ENCODE assay signal across 8 cellular contexts in genomic region chr10:24360286-24361127, GRCh38.
DNase-seq lines count a peak whose midpoint lies in the region; ATAC-seq and TF ChIP-seq lines count a peak whose summit lies in the region.

No MANE protein-coding gene starts in this region.

- H3F3A ChIP-seq in PC-3 (ENCODE audit: low read length, unreplicated experiment): no peaks in the 10 kb centered on the region

- CTCF ChIA-PET in PC-3 (lab: Charles Lee): interaction anchor here (0.6 kb wide), 1 partner anchor 61 kb away, joined by 3 read pairs; no protein-coding TSS in a partner anchor

- peak; percentile 83 for TF ChIP-seq CTCF in PC-3 (conservative IDR thresholded peaks at IDR 0.05; ENCODE audit: low read depth, low read length)
- TF ChIP-seq CTCF in choroid plexus epithelial cell (conservative IDR thresholded peaks at IDR 0.05; ENCODE audit: low read depth, low read length): peak; percentile 93
- TF ChIP-seq CTCF in left lung (IDR thresholded peaks at IDR 0.05): peak; percentile 48 to 58
- peak; percentile 26 to 56 for TF ChIP-seq CTCF in suprapubic skin (IDR thresholded peaks at IDR 0.05)

- WGBS in suprapubic skin: 31% methylated on average over 12 of the region's 12 CpGs

- H3K9me3 ChIP-seq in PC-3 (ENCODE audit: low read length) (no peaks in the 10 kb centered on the region), left lung (no peaks in the 10 kb centered on the region), suprapubic skin (no peaks in the 10 kb centered on the region)

- peak overlapping the region; percentile 48; the same call in 1 of the 2 replicates for H2AFZ ChIP-seq in PC-3 (ENCODE audit: low read length)

- H4K20me1 ChIP-seq in PC-3 (ENCODE audit: low read length): no peaks in the 10 kb centered on the region

- DNase-seq in Caki2 (ENCODE audit: low read depth): peak; percentile 37
- DNase-seq in PC-3: peak; percentile 77
- DNase-seq in choroid plexus epithelial cell (ENCODE audit: low read depth): peak; percentile 89
- DNase-seq in left lung: peak in 1 of 2 donors; percentile 50
- no peak for DNase-seq in suprapubic skin (ENCODE audit: low spot score in 2 of 2)

- H3K27me3 ChIP-seq in PC-3 (ENCODE audit: low read length) (no peaks in the 10 kb centered on the region), left lung (no peaks in the 10 kb centered on the region), suprapubic skin (no peaks in the 10 kb centered on the region)

- TF ChIP-seq EP300 in suprapubic skin (IDR thresholded peaks at IDR 0.05): no peak

- H3K4me1 ChIP-seq in PC-3 (ENCODE audit: insufficient read depth, low read length): no peaks in the 10 kb centered on the region
- H3K4me1 ChIP-seq in left lung: no peaks in the 10 kb centered on the region
- H3K4me1 ChIP-seq in suprapubic skin: peaks cover 11% of the 10 kb centered on the region

- no peak overlapping the region for H3K9ac ChIP-seq in PC-3 (ENCODE audit: low read length)

- ATAC-seq in GM18909 (IDR thresholded peaks at IDR 0.05; ENCODE audit: poor library complexity, unreplicated experiment) (peak; percentile 76), HG03520 (IDR thresholded peaks at IDR 0.05; ENCODE audit: unreplicated experiment) (peak; percentile 73), PC-3 (peak; percentile 77), left lung (peak; percentile 88), GM21737 (IDR thresholded peaks at IDR 0.05; ENCODE audit: unreplicated experiment) (no peak)

- no peaks in the 10 kb centered on the region for H3K79me2 ChIP-seq in PC-3 (ENCODE audit: low read length)

- H3K27ac ChIP-seq in PC-3 (ENCODE audit: low read length) (no peak overlapping the region), left lung (no peak overlapping the region), suprapubic skin (no peak overlapping the region)

- no peaks in the 10 kb centered on the region for H3K36me3 ChIP-seq in PC-3 (ENCODE audit: low read depth, low read length)
- no peaks in the 10 kb centered on the region for H3K36me3 ChIP-seq in left lung
- H3K36me3 ChIP-seq in suprapubic skin: no peaks in the 10 kb centered on the region

- intact Hi-C loops in PC-3 (cut with micrococcal nuclease): loop anchor here (1.0 to 10.0 kb wide), 3 partner anchors 154 to 366 kb away; no protein-coding TSS in a partner anchor
- intact Hi-C loops in left lung (cut with DNase I): no loop called here

- TF ChIP-seq POLR2A in suprapubic skin (IDR thresholded peaks at IDR 0.05): no peak

- in situ Hi-C loops in Caki2 (cut with HindIII; ENCODE audit: low pct_unique_long_range_greater_than_20kb, low sequenced_read_pairs): no loop called here

- H3K9me2 ChIP-seq in PC-3 (replicated peaks; ENCODE audit: low read length): no peaks in the 10 kb centered on the region

- H3K4me3 ChIP-seq in PC-3 (ENCODE audit: low read length) (no peak overlapping the region), choroid plexus epithelial cell (ENCODE audit: low read depth, low read length) (no peak overlapping the region), left lung (no peak overlapping the region), suprapubic skin (no peak overlapping the region)

- no TSS peak for BruUV-seq in PC-3 (replicated peaks; lab: Mats Ljungman, UMichigan)

- POLR2A ChIA-PET in PC-3 (lab: Charles Lee; ENCODE audit: unreplicated experiment): no interaction called here

- no peak overlapping the region for H3K4me2 ChIP-seq in PC-3 (ENCODE audit: low read length)

Comparison
In these comparisons a context has a peak if more than half of its experiments do, and no peak if none do; other contexts are left out.
1. DNase-seq: peak in Caki2 (single experiment), PC-3 (single experiment) and choroid plexus epithelial cell (single experiment); none in suprapubic skin (0 of 2).
2. CTCF ChIP-seq: peak in every context shown above with its lines; median percentile 93 in choroid plexus epithelial cell; 83 in PC-3; 53 in left lung; 41 in suprapubic skin.